18 cellular contexts compared by ENCODE assay signal in the genomic region with DNA sequence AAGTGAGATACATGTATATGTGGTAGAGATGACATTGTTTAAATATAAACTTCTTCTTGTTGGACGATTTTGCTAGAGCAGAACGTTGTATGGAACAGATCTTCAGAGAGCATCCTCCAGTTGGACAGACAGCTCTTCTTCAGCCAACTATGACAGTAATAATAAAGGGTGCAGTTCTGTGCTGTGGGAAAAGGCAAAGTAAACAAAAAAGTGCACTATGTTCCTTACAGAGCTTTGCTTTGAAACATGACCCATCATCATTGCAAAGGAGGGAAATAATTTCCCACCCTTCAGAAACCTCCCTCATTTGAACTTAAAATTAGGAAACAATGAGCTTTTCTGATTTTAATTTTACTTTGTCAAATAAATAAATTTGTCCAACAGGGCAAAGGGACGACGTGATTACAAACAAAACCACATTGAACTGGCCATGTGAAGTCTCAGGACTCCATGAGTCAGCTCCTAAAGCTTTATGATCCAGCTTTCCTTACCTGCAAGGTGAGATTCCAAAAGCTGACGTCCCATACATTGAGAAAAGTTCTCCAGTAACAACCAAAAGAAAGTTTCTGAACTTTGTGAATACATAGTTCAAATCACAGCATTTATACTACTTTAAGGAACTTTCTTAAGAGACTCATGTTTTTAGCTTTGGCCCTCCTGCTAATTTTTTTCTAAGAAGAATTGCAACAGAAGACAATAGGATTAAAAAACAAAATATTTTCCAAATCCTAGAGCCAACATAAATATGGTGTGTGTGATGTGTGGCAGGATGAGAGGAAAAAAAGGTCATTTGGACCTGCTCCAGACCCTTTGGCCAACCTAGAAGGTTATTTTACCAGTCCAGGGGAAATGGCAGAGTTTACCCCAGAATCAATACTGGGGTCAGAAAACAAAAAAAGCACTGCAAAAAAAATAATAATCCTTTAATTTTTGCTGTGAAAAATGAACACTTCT.
DNase-seq lines count a peak whose midpoint lies in the region; ATAC-seq and TF ChIP-seq lines count a peak whose summit lies in the region.
"Had no signal": no experiment of that assay in that cellular context is flagged by ENCODE, and none has a peak within 500 bp of the region (broad histone marks: within the 10 kb centered on the region; RNA-seq: fewer than 3 reads in every experiment).

No MANE protein-coding gene starts in this region.

- no peak overlapping the region for H3K4me3 ChIP-seq in IMR-90 (ENCODE audit: insufficient read depth, low read depth, low read length)
- no peak overlapping the region for H3K4me3 ChIP-seq in fibroblast of pulmonary artery (replicated peaks; ENCODE audit: low read depth, low read length)

- H3K9ac ChIP-seq in IMR-90 (ENCODE audit: low read depth, low read length) = no peak overlapping the region

- no CpG with 5 or more reads among the region's 5 CpGs for WGBS in IMR-90 (ENCODE audit: extremely low coverage in 2 of 2, insufficient read length in 1 of 2), 2 experiments

- dilution Hi-C loops in IMR-90 (cut with HindIII; ENCODE audit: low sequenced_read_pairs, unreplicated experiment) = no loop called here

- H3K27me3 Mint-ChIP-seq in stimulated activated naive B cell treated with anti-CD40 and anti-IgM and Interleukin-4, amounts not matched to agents 10 μg/mL and 1 μg/mL and 100 μg/mL, for 72 hours = no peaks in the 10 kb centered on the region

- H3K4me2 ChIP-seq in IMR-90 (ENCODE audit: low read depth, low read length) = no peak overlapping the region

- no peak overlapping the region for H3K23ac ChIP-seq in IMR-90 (ENCODE audit: low read depth, low read length)

- no peak overlapping the region for H2AK9ac ChIP-seq in IMR-90 (replicated peaks; ENCODE audit: low read depth, low read length, poor library complexity)

- no peak overlapping the region for H2AK5ac ChIP-seq in IMR-90 (ENCODE audit: low read depth, low read length)

- CTCF ChIA-PET in IMR-90 (lab: Yijun Ruan, JAX) = interaction anchor here (0.6 to 0.9 kb wide), 2 partner anchors 15 to 435 kb away, joined by 3 to 7 read pairs; no protein-coding TSS in a partner anchor

- no peaks in the 10 kb centered on the region for H3K4me1 Mint-ChIP-seq in stimulated activated naive B cell treated with anti-CD40 and anti-IgM and Interleukin-4, amounts not matched to agents 10 μg/mL and 1 μg/mL and 100 μg/mL, for 72 hours
- H3K4me1 Mint-ChIP-seq: activated CD4-positive, alpha-beta T cell treated with anti-CD3 and anti-CD28 coated beads for 36 hours had no signal

- ATAC-seq in IMR-90 (ENCODE audit: low read depth) (peak; percentile 15; the same call in 1 of the 2 replicates), GM21528 (IDR thresholded peaks at IDR 0.05; ENCODE audit: low FRiP score, unreplicated experiment) (no peak)
- no peak for ATAC-seq in stimulated activated naive B cell treated with anti-CD40 and anti-IgM and Interleukin-4, amounts not matched to agents 10 μg/mL and 1 μg/mL and 100 μg/mL, for 72 hours (replicated peaks)
- ATAC-seq: activated CD4-positive, alpha-beta T cell treated with anti-CD3 and anti-CD28 coated beads for 36 hours had no signal

- no peaks in the 10 kb centered on the region for H3K9me3 ChIP-seq in IMR-90 (ENCODE audit: control insufficient read depth, insufficient read depth, low read length)

- no peak for TF ChIP-seq CTCF in IMR-90 (conservative IDR thresholded peaks at IDR 0.05; ENCODE audit: low read depth, low read length)
- no peak for TF ChIP-seq CTCF in fibroblast of pulmonary artery (IDR thresholded peaks at IDR 0.05; ENCODE audit: low read length, missing control alignments)

- no peak overlapping the region for H2AFZ ChIP-seq in IMR-90 (replicated peaks; ENCODE audit: low read length, poor library complexity)

- no peaks in the 10 kb centered on the region for H3K9me1 ChIP-seq in IMR-90 (ENCODE audit: insufficient read depth, low read length)

- no peak for TF ChIP-seq POLR2A in IMR-90 (IDR thresholded peaks at IDR 0.05; ENCODE audit: low read depth, low read length)

- no peak overlapping the region for H3K14ac ChIP-seq in IMR-90 (replicated peaks; ENCODE audit: low read depth, low read length)

- H3K27ac Mint-ChIP-seq in stimulated activated naive B cell treated with anti-CD40 and anti-IgM and Interleukin-4, amounts not matched to agents 10 μg/mL and 1 μg/mL and 100 μg/mL, for 72 hours = no peak overlapping the region
- H3K27ac Mint-ChIP-seq: activated CD4-positive, alpha-beta T cell treated with anti-CD3 and anti-CD28 coated beads for 36 hours; mesothelial cell of epicardium had no signal

- no peak overlapping the region for H4K91ac ChIP-seq in IMR-90 (ENCODE audit: insufficient read depth, low read depth, low read length)

- H3K4ac ChIP-seq in IMR-90 (ENCODE audit: low read depth, low read length) = no peak overlapping the region

- POLR2A ChIA-PET in IMR-90 (lab: Charles Lee; ENCODE audit: unreplicated experiment) = no interaction called here

- no peaks in the 10 kb centered on the region for H4K20me1 ChIP-seq in IMR-90 (ENCODE audit: insufficient read depth, low read length)

- H3K18ac ChIP-seq in IMR-90 (ENCODE audit: low read depth, low read length) = no peak overlapping the region

- DNase-seq in IMR-90 (peak; percentile 40), brain pericyte (ENCODE audit: low read depth, low spot score) (peak; percentile 43), fibroblast of pulmonary artery (ENCODE audit: low read depth) (peak; percentile 60), pulmonary artery endothelial cell (ENCODE audit: low read depth, low spot score) (peak; percentile 30), NCI-H2227 (lab: John Stamatoyannopoulos, UW; ENCODE audit: unreplicated experiment) (no peak), DMS79 treated with DMSO at 0.1 percent for 48 hours (lab: John Stamatoyannopoulos, UW) (no peak)
- DNase-seq in stimulated activated naive B cell treated with anti-CD40 and anti-IgM and Interleukin-4, amounts not matched to agents 10 μg/mL and 1 μg/mL and 100 μg/mL, for 72 hours = no peak
- DNase-seq: activated CD4-positive, alpha-beta T cell treated with anti-CD3 and anti-CD28 coated beads for 36 hours; activated CD8-positive, alpha-beta memory T cell treated with anti-CD3 and anti-CD28 coated beads, Interleukin-2, amount 50 U/mL, for 4 hours; activated naive CD4-positive, alpha-beta T cell; GDM1; NCI-H1048; NK-92 treated with Interleukin-12 subunit alpha and Interleukin-12 subunit beta, amount 100 ng/mL, for 24 hours; SHP77 treated with DMSO at 0.1 percent for 48 hours; stimulated activated CD4-positive, alpha-beta T cell treated with anti-CD3 and anti-CD28 coated beads, Interleukin-15, amount 100 ng/mL, for 24 hours; T-helper 9 cell had no signal

- no peak for TF ChIP-seq RAD21 in IMR-90 (IDR thresholded peaks at IDR 0.05; ENCODE audit: low read length)

- no peak overlapping the region for H2BK5ac ChIP-seq in IMR-90 (ENCODE audit: low read depth, low read length, poor library complexity, severe bottlenecking)

- H3K36me3 ChIP-seq in IMR-90 (ENCODE audit: control insufficient read depth, insufficient read depth, low read length) = no peaks in the 10 kb centered on the region

- no peak overlapping the region for H2BK20ac ChIP-seq in IMR-90 (ENCODE audit: low read depth, low read length)

- H4K8ac ChIP-seq in IMR-90 (ENCODE audit: low read depth in 2 of 2, low read length in 2 of 2) = no peak overlapping the region

- H3K27me3 ChIP-seq in IMR-90 (ENCODE audit: control insufficient read depth, insufficient read depth, low read length) = no peaks in the 10 kb centered on the region; the same call in 1 of the 2 replicates

- no peaks in the 10 kb centered on the region for H3K36me3 Mint-ChIP-seq in stimulated activated naive B cell treated with anti-CD40 and anti-IgM and Interleukin-4, amounts not matched to agents 10 μg/mL and 1 μg/mL and 100 μg/mL, for 72 hours
- H3K36me3 Mint-ChIP-seq: mesothelial cell of epicardium had no signal

- H3K4me1 ChIP-seq in IMR-90 (ENCODE audit: control insufficient read depth, insufficient read depth, low read length) = peaks cover 7% of the 10 kb centered on the region

- H3K4me3 Mint-ChIP-seq in stimulated activated naive B cell treated with anti-CD40 and anti-IgM and Interleukin-4, amounts not matched to agents 10 μg/mL and 1 μg/mL and 100 μg/mL, for 72 hours = no peak overlapping the region
- H3K4me3 Mint-ChIP-seq: activated CD4-positive, alpha-beta T cell treated with anti-CD3 and anti-CD28 coated beads for 36 hours; mesothelial cell of epicardium had no signal

- intact Hi-C loops in IMR-90 (cut with micrococcal nuclease) = loop anchor here (2.0 to 10.0 kb wide), 2 partner anchors 567 to 735 kb away; no protein-coding TSS in a partner anchor

- H3K79me1 ChIP-seq in IMR-90 (ENCODE audit: low read depth in 1 of 2, low read length in 2 of 2) = no peaks in the 10 kb centered on the region

- H3K56ac ChIP-seq in IMR-90 (ENCODE audit: extremely low read depth, insufficient read depth, low read length) = no peak overlapping the region

- no peak overlapping the region for H2BK120ac ChIP-seq in IMR-90 (ENCODE audit: low read depth, low read length)

- in situ Hi-C loops in IMR-90 (cut with MboI; ENCODE audit: low sequenced_read_pairs) = loop anchor here (25.0 kb wide), 1 partner anchor 563 kb away; a partner anchor contains a TSS

- H2BK15ac ChIP-seq in IMR-90 (ENCODE audit: low read depth, low read length) = no peak overlapping the region

- BruUV-seq in IMR-90 (replicated peaks; lab: Mats Ljungman, UMichigan) = no TSS peak

- H3K9me3 Mint-ChIP-seq in stimulated activated naive B cell treated with anti-CD40 and anti-IgM and Interleukin-4, amounts not matched to agents 10 μg/mL and 1 μg/mL and 100 μg/mL, for 72 hours = peaks cover 4 to 9% of the 10 kb centered on the region in 2 donors

- H4K5ac ChIP-seq in IMR-90 (ENCODE audit: low read depth, low read length) = no peak overlapping the region

- no peak overlapping the region for H3K27ac ChIP-seq in IMR-90 (ENCODE audit: insufficient read depth, low read length)

TF ChIP-seq in IMR-90, 13 proteins besides CTCF, POLR2A, EP300 and RAD21 (continues in another document):
- TF ChIP-seq NFE2L2 (IDR thresholded peaks at IDR 0.05; ENCODE audit: low read depth, low read length) (no peak), RFX5 (IDR thresholded peaks at IDR 0.05; ENCODE audit: low read depth, low read length) (no peak), MAFK (IDR thresholded peaks at IDR 0.05; ENCODE audit: low read depth, low read length) (no peak), MXI1 (IDR thresholded peaks at IDR 0.05; ENCODE audit: borderline replicate concordance, low read depth, low read length) (no peak), SMC3 (IDR thresholded peaks at IDR 0.05; ENCODE audit: low read depth, low read length) (no peak)
- TF ChIP-seq, protein P1, sequence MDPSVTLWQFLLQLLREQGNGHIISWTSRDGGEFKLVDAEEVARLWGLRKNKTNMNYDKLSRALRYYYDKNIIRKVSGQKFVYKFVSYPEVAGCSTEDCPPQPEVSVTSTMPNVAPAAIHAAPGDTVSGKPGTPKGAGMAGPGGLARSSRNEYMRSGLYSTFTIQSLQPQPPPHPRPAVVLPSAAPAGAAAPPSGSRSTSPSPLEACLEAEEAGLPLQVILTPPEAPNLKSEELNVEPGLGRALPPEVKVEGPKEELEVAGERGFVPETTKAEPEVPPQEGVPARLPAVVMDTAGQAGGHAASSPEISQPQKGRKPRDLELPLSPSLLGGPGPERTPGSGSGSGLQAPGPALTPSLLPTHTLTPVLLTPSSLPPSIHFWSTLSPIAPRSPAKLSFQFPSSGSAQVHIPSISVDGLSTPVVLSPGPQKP (IDR thresholded peaks at IDR 0.05; ENCODE audit: borderline replicate concordance, low read depth, low read length) = no peak

Comparison
In these comparisons a context has a peak if more than half of its experiments do, and no peak if none do; other contexts are left out.
1. DNase-seq: peak in IMR-90 (single experiment), brain pericyte (single experiment), fibroblast of pulmonary artery (single experiment) and pulmonary artery endothelial cell (single experiment); none in NCI-H2227 (single experiment), DMS79 treated with DMSO at 0.1 percent for 48 hours (single experiment) and stimulated activated naive B cell treated with anti-CD40 and anti-IgM and Interleukin-4, amounts not matched to agents 10 μg/mL and 1 μg/mL and 100 μg/mL, for 72 hours (single experiment).